Comparison of ENCODE assay signal across 8 cellular contexts in genomic region chr12:89051065-89051677, GRCh38.
A peak's percentile ranks its signal among the peaks of the same experiment; 100 is the strongest.
DNase-seq lines count a peak whose midpoint lies in the region; ATAC-seq and TF ChIP-seq lines count a peak whose summit lies in the region.

No MANE protein-coding gene starts in this region.

- DNase-seq in Caco-2, result peak in 1 of 2 experiments; percentile 61
- peak; percentile 26 for DNase-seq in NCI-H446 treated with DMSO at 0.1 percent for 48 hours (lab: John Stamatoyannopoulos, UW)
- DNase-seq in astrocyte of the spinal cord (ENCODE audit: low read depth, low spot score), result peak; percentile 72
- peak; percentile 15 for DNase-seq in iPS DF 19.7 (ENCODE audit: low read depth, low spot score)
- no peak for DNase-seq in spleen
- DNase-seq in effector CD8-positive, alpha-beta T cell (lab: John Stamatoyannopoulos, UW), result no peak

- BruUV-seq in Caco-2 (replicated peaks; lab: Mats Ljungman, UMichigan), result no TSS peak

- POLR2A ChIA-PET in Caco-2 (lab: Charles Lee), result no interaction called here

- intact Hi-C loops in Caco-2 (cut with micrococcal nuclease; ENCODE audit: unreplicated experiment) (loop anchor here (1.0 to 10.0 kb wide), 6 partner anchors 32 to 475 kb away; partner anchors contain the start of genes DUSP6 and POC1B), spleen (cut with DNase I; ENCODE audit: low total_unique reads) (loop anchor here (10.0 kb wide), 1 partner anchor 304 kb away; the partner anchor contains the start of gene DUSP6)

- H3K9me3 ChIP-seq in Caco-2 (peaks cover 13% of the 10 kb centered on the region), spleen (peaks cover 0 to 13% (median 6%) of the 10 kb centered on the region in 8 donors)

- H3K36me3 ChIP-seq in Caco-2 (ENCODE audit: control insufficient read depth, insufficient read depth, low read length), result no peaks in the 10 kb centered on the region
- no peaks in the 10 kb centered on the region for H3K36me3 ChIP-seq in spleen

- H3K27me3 Mint-ChIP-seq in Caco-2 (ENCODE audit: insufficient read depth, unreplicated experiment), result no peaks in the 10 kb centered on the region

- TF ChIP-seq CTCF in Caco-2 (IDR thresholded peaks at IDR 0.05; ENCODE audit: insufficient read depth in 1 of 2, low read depth in 1 of 2, low read length in 1 of 2, severe bottlenecking in 1 of 2, unreplicated experiment in 1 of 2) (peak; percentile 83 to 85), astrocyte of the spinal cord (IDR thresholded peaks at IDR 0.05; ENCODE audit: low read depth, low read length) (peak; percentile 81), spleen (IDR thresholded peaks at IDR 0.05 in 8 of 11, conservative IDR thresholded peaks at IDR 0.05 in 3 of 11) (peak; percentile 81 to 93 (median 88))

- peak overlapping the region in 1 of 8 donors; percentile 21 for H3K27ac ChIP-seq in spleen

- no peaks in the 10 kb centered on the region for H3K9me3 Mint-ChIP-seq in Caco-2 (ENCODE audit: unreplicated experiment)

- H3K27me3 ChIP-seq in Caco-2 (replicated peaks; ENCODE audit: control insufficient read depth, insufficient read depth, low read length) (no peaks in the 10 kb centered on the region), spleen (replicated peaks in 1 of 7) (no peaks in the 10 kb centered on the region)

- ATAC-seq in GM18870 (IDR thresholded peaks at IDR 0.05; ENCODE audit: unreplicated experiment) (peak; percentile 57), HG03378 (IDR thresholded peaks at IDR 0.05; ENCODE audit: unreplicated experiment) (peak; percentile 71)

- H3K4me3 ChIP-seq in Caco-2 (ENCODE audit: low read depth, low read length) (no peak overlapping the region), astrocyte of the spinal cord (ENCODE audit: low read depth, low read length) (no peak overlapping the region), spleen (no peak overlapping the region)

- H3K36me3 Mint-ChIP-seq in Caco-2 (ENCODE audit: insufficient read depth, unreplicated experiment), result no peaks in the 10 kb centered on the region

- in situ Hi-C loops in astrocyte of the spinal cord (cut with HindIII; ENCODE audit: low sequenced_read_pairs), result no loop called here

- H3K4me1 Mint-ChIP-seq in Caco-2 (ENCODE audit: low read depth, unreplicated experiment), result no peaks in the 10 kb centered on the region

- no peak for TF ChIP-seq POLR2A in spleen (IDR thresholded peaks at IDR 0.05)

- CTCF ChIA-PET in Caco-2 (lab: Charles Lee), result no interaction called here

- H3K4me3 Mint-ChIP-seq in Caco-2 (ENCODE audit: unreplicated experiment), result no peak overlapping the region

- no peak overlapping the region for H3K27ac Mint-ChIP-seq in Caco-2 (ENCODE audit: unreplicated experiment)

- H3K4me1 ChIP-seq in Caco-2 (no peaks in the 10 kb centered on the region), spleen (peaks cover 0 to 14% (median 8%) of the 10 kb centered on the region in 6 donors)

- 1 to 9% (median 2%) methylated on average over 2 of the region's 2 CpGs for WGBS in spleen, 5 donors

Comparison
In these comparisons a context has a peak if more than half of its experiments do, and no peak if none do; other contexts are left out.
1. DNase-seq: peak in NCI-H446 treated with DMSO at 0.1 percent for 48 hours (single experiment), astrocyte of the spinal cord (single experiment) and iPS DF 19.7 (single experiment); none in spleen (single experiment) and effector CD8-positive, alpha-beta T cell (single experiment).
2. Peak in every context shown above with its lines, with median percentiles within 50 percentile points of each other: CTCF ChIP-seq.